7 cellular contexts compared by ENCODE assay signal in genomic region chr18:47595816-47596501, GRCh38.
DNase-seq lines count a peak whose midpoint lies in the region; ATAC-seq and TF ChIP-seq lines count a peak whose summit lies in the region.

No MANE protein-coding gene starts in this region.

- H3K9me3 Mint-ChIP-seq in activated CD8-positive, alpha-beta T cell treated with anti-CD3 and anti-CD28 coated beads, Interleukin-2, amount 10 ng/mL, durations not matched to agents 7 days and 5 days (ENCODE audit: insufficient read depth): no peaks in the 10 kb centered on the region
- peaks cover 0 to 7% (median 2%) of the 10 kb centered on the region in 7 donors for H3K9me3 Mint-ChIP-seq in naive B cell

- DNase-seq in GM12865 (ENCODE audit: low read depth) (peak; percentile 47), naive B cell (peak; percentile 48), RKO (ENCODE audit: low spot score) (no peak), cortex of kidney (lab: John Stamatoyannopoulos, UW) (no peak)
- DNase-seq in activated CD8-positive, alpha-beta T cell treated with anti-CD3 and anti-CD28 coated beads, Interleukin-2, amount 10 ng/mL, durations not matched to agents 7 days and 5 days: peak; percentile 23

- no peak overlapping the region for H3K9ac ChIP-seq in KMS-11

- H3K4me1 ChIP-seq in KMS-11 (ENCODE audit: low read depth, poor library complexity, severe bottlenecking): no peaks in the 10 kb centered on the region

- CTCF ChIA-PET in activated CD8-positive, alpha-beta T cell treated with anti-CD3 and anti-CD28 coated beads, Interleukin-2, amount 10 ng/mL, durations not matched to agents 7 days and 5 days (lab: Charles Lee): interaction anchor here (1.0 kb wide), 1 partner anchor 146 kb away, joined by 3 read pairs; no protein-coding TSS in a partner anchor

- H3K27ac Mint-ChIP-seq in activated CD8-positive, alpha-beta T cell treated with anti-CD3 and anti-CD28 coated beads, Interleukin-2, amount 10 ng/mL, durations not matched to agents 7 days and 5 days: no peak overlapping the region
- no peak overlapping the region for H3K27ac Mint-ChIP-seq in naive B cell

- peaks cover 9% of the 10 kb centered on the region for H3K4me1 Mint-ChIP-seq in activated CD8-positive, alpha-beta T cell treated with anti-CD3 and anti-CD28 coated beads, Interleukin-2, amount 10 ng/mL, durations not matched to agents 7 days and 5 days (ENCODE audit: low read depth)
- H3K4me1 Mint-ChIP-seq in naive B cell: peaks cover 0 to 4% (median 0%) of the 10 kb centered on the region in 3 donors

- H3K36me3 ChIP-seq in KMS-11 (ENCODE audit: insufficient read depth): no peaks in the 10 kb centered on the region

- H3K27ac ChIP-seq in KMS-11: no peak overlapping the region

- H3K4me3 Mint-ChIP-seq in activated CD8-positive, alpha-beta T cell treated with anti-CD3 and anti-CD28 coated beads, Interleukin-2, amount 10 ng/mL, durations not matched to agents 7 days and 5 days: no peak overlapping the region
- no peak overlapping the region for H3K4me3 Mint-ChIP-seq in naive B cell

- H4K20me1 ChIP-seq in KMS-11 (ENCODE audit: insufficient read depth): no peaks in the 10 kb centered on the region

- H3K27me3 Mint-ChIP-seq in activated CD8-positive, alpha-beta T cell treated with anti-CD3 and anti-CD28 coated beads, Interleukin-2, amount 10 ng/mL, durations not matched to agents 7 days and 5 days (ENCODE audit: low read depth): peaks cover 17% of the 10 kb centered on the region
- peaks cover 45 to 49% (median 49%) of the 10 kb centered on the region in 3 donors for H3K27me3 Mint-ChIP-seq in naive B cell

- H3K79me2 ChIP-seq in KMS-11 (ENCODE audit: insufficient read depth, low read depth): no peaks in the 10 kb centered on the region

- H3K4me2 ChIP-seq in KMS-11: no peak overlapping the region

- TF ChIP-seq CTCF in GM12865 (IDR thresholded peaks at IDR 0.05; ENCODE audit: insufficient read depth, low read depth, low read length, missing control alignments) (peak; percentile 68), KMS-11 (conservative IDR thresholded peaks at IDR 0.05; ENCODE audit: low read depth, low read length) (peak; percentile 64)

- POLR2A ChIA-PET in activated CD8-positive, alpha-beta T cell treated with anti-CD3 and anti-CD28 coated beads, Interleukin-2, amount 10 ng/mL, durations not matched to agents 7 days and 5 days (lab: Charles Lee): no interaction called here

- H3K36me3 Mint-ChIP-seq in activated CD8-positive, alpha-beta T cell treated with anti-CD3 and anti-CD28 coated beads, Interleukin-2, amount 10 ng/mL, durations not matched to agents 7 days and 5 days (ENCODE audit: low read depth): no peaks in the 10 kb centered on the region
- H3K36me3 Mint-ChIP-seq in naive B cell: no peaks in the 10 kb centered on the region

- no peaks in the 10 kb centered on the region for H3K27me3 ChIP-seq in KMS-11 (ENCODE audit: insufficient read depth, low read depth)

- H3K4me3 ChIP-seq in GM12865 (ENCODE audit: low read depth, low read length): no peak overlapping the region
- H3K4me3 ChIP-seq in KMS-11 (IDR thresholded peaks at IDR 0.05; ENCODE audit: insufficient read depth, low read depth, low read length): no peak overlapping the region

- no peak overlapping the region for H2AFZ ChIP-seq in KMS-11 (ENCODE audit: low read depth)

- ATAC-seq in activated CD8-positive, alpha-beta T cell treated with anti-CD3 and anti-CD28 coated beads, Interleukin-2, amount 10 ng/mL, durations not matched to agents 7 days and 5 days: no peak
- ATAC-seq in naive B cell (ENCODE audit: low read depth in 2 of 2) (peak; percentile 32 to 41), HG03460 (IDR thresholded peaks at IDR 0.05; ENCODE audit: unreplicated experiment) (no peak)

Comparison
In these comparisons a context has a peak if more than half of its experiments do, and no peak if none do; other contexts are left out.
1. DNase-seq: peak in GM12865 (single experiment), activated CD8-positive, alpha-beta T cell treated with anti-CD3 and anti-CD28 coated beads, Interleukin-2, amount 10 ng/mL, durations not matched to agents 7 days and 5 days (single experiment) and naive B cell (single experiment); none in RKO (single experiment) and cortex of kidney (single experiment).
2. ATAC-seq: peak in naive B cell (2 of 2); none in activated CD8-positive, alpha-beta T cell treated with anti-CD3 and anti-CD28 coated beads, Interleukin-2, amount 10 ng/mL, durations not matched to agents 7 days and 5 days (single experiment) and HG03460 (single experiment).